8 cellular contexts compared by ENCODE assay signal in the genomic region with DNA sequence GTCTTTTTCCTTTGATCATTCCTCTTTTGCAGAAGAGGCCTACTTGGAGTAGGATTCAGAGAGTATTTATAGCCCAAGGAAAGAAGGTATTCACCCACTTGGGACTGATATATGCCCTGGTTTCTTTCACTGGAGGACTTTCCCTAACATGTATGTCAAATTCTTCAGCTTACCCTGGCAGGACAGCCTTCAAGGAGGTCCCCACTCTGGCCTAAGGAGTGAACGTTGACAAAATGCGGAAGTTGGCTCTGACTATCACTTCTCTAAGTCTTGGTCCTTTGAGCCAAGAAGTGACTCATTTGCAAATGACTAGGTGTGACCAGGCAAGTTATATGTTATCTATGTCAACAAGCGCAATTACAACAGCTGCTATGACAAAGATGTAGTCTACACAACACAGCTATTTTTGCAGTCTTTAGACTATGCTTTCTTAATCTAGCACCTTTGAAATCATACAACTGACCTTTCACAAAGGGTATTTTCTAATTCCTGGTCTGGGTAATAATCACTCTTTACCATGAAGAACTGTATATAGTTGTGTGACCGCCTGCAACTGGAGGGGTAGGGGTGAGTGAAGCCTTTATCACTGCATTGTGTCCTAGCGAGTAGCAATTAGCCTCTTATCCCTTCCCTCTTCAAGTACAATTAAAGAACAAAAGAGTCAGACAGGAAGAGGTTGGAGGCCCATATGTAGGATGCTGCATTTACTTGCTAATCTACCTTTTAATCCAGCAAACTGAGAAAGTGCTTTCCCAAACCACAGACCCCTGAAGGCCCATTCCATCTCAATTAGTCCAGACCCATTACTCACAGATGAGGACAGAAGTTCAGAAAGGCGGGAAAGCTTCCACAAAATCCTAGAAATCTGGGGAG. TPM values are rescaled to one million over a fixed set of nuclear protein-coding genes. Genes with fewer than 3 reads are reported as not detected.
A peak's percentile ranks its signal among the peaks of the same experiment; 100 is the strongest.
DNase-seq lines count a peak whose midpoint lies in the region; ATAC-seq lines count a peak whose summit lies in the region.

No MANE protein-coding gene starts in this region.

- in situ Hi-C loops in ACHN (cut with HindIII; ENCODE audit: low pct_ligation_motif_present, low pct_unique_long_range_greater_than_20kb, low sequenced_read_pairs): loop anchor here (25.0 kb wide), 1 partner anchor 791 kb away; no protein-coding TSS in a partner anchor

- ATAC-seq in GM21360 (IDR thresholded peaks at IDR 0.05; ENCODE audit: unreplicated experiment) (peak; percentile 96), HG03469 (IDR thresholded peaks at IDR 0.05; ENCODE audit: unreplicated experiment) (peak; percentile 97)

- DNase-seq in Daoy (ENCODE audit: low read depth) (peak; percentile 69), SIG-M5 (lab: John Stamatoyannopoulos, UW) (peak; percentile 77), iPS-NIHi7 (ENCODE audit: extremely low spot score) (peak; percentile 29), ACHN (no peak), NCI-H2171 (lab: John Stamatoyannopoulos, UW) (no peak)
- no peak for DNase-seq in activated CD4-positive, alpha-beta T cell treated with anti-CD3 and anti-CD28 coated beads, Interleukin-2, amount 50 U/mL, for 4 hours

RNA-seq across cellular contexts. Expression of gene RASGEF1B, which starts 50.1 kb away (rescaled TPM):
- total RNA-seq in Daoy (2014; rRNA removed; shearing (Covaris generic)): 0.68 and 1.1 TPM in 2 replicates

Comparison
In these comparisons a context has a peak if more than half of its experiments do, and no peak if none do; other contexts are left out.
1. DNase-seq: peak in Daoy (single experiment), SIG-M5 (single experiment) and iPS-NIHi7 (single experiment); none in activated CD4-positive, alpha-beta T cell treated with anti-CD3 and anti-CD28 coated beads, Interleukin-2, amount 50 U/mL, for 4 hours (0 of 2), ACHN (single experiment) and NCI-H2171 (single experiment).